In the genomic region with DNA sequence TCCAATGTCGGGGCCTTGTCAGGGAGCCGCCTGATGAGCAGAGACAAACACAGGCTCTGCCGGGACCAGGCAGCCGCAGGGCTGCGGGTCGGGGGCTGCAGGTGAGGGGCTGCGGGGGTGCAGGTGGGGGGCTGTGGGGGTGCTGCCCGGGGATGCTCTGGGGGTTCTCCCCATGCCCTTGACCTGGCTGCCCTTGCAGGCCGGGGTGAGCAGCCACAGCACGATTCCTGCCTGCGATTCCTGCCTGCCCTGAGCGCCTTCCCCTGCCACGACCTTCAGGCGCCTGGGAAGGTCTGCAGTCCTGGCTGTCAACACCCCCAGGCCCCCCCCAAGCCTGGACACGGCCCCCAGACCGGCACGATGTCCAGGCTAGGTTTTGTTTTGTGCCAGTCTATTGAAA, we compare ENCODE assay signal across 23 cellular contexts.
DNase-seq lines count a peak whose midpoint lies in the region; ATAC-seq and TF ChIP-seq lines count a peak whose summit lies in the region.
"Had no signal": no experiment of that assay in that cellular context is flagged by ENCODE, and none has a peak within 500 bp of the region (broad histone marks: within the 10 kb centered on the region; RNA-seq: fewer than 3 reads in every experiment).

No MANE protein-coding gene starts in this region.

- no peak for DNase-seq in MCF 10A (ENCODE audit: unreplicated experiment)
- DNase-seq in breast epithelium (ENCODE audit: low spot score in 2 of 2): no peak
- peak; percentile 14 to 53 (median 46) for DNase-seq in right cardiac atrium
- peak; percentile 82 for DNase-seq in spleen
- no peak for DNase-seq in NK-92 (lab: John Stamatoyannopoulos, UW; ENCODE audit: unreplicated experiment)
- DNase-seq in MG63: no peak
- DNase-seq: activated naive CD4-positive, alpha-beta T cell; DMS153; GF-D8; MV-4-11; NCI-H187 treated with DMSO at 0.1 percent for 48 hours; NCI-H345; substantia nigra; SW 1271; uterus had no signal

- TF ChIP-seq CTCF in MCF 10A (IDR thresholded peaks at IDR 0.05; ENCODE audit: unreplicated experiment) (no peak), breast epithelium (IDR thresholded peaks at IDR 0.05) (no peak), spleen (IDR thresholded peaks at IDR 0.05 in 8 of 11, conservative IDR thresholded peaks at IDR 0.05 in 3 of 11) (no peak)

- H3K4me3 ChIP-seq in breast epithelium (no peak overlapping the region), right cardiac atrium (ENCODE audit: low read length) (no peak overlapping the region), spleen (no peak overlapping the region), MG63 (no peak overlapping the region)
- H3K4me3 ChIP-seq: prostate gland, uterus had no signal

- TF ChIP-seq POLR2A in breast epithelium (IDR thresholded peaks at IDR 0.05): no peak
- TF ChIP-seq POLR2A in spleen (IDR thresholded peaks at IDR 0.05): no peak

- WGBS in right cardiac atrium: 49% methylated on average over 17 of the region's 17 CpGs
- WGBS in spleen, 5 donors: 65 to 87% (median 74%) methylated on average over 16 to 17 of the region's 17 CpGs

- H3K36me3 ChIP-seq in breast epithelium: no peaks in the 10 kb centered on the region
- no peaks in the 10 kb centered on the region for H3K36me3 ChIP-seq in spleen
- no peaks in the 10 kb centered on the region for H3K36me3 ChIP-seq in MG63
- H3K36me3 ChIP-seq: prostate gland, uterus had no signal

- CTCF ChIA-PET in MCF 10A (lab: Yijun Ruan, JAX): interaction anchor here (0.5 kb wide), 1 partner anchor 46 kb away, joined by 3 read pairs; no protein-coding TSS in a partner anchor

- no peaks in the 10 kb centered on the region for H3K27me3 Mint-ChIP-seq in MCF 10A (ENCODE audit: insufficient read depth, unreplicated experiment)
- no peaks in the 10 kb centered on the region for H3K27me3 Mint-ChIP-seq in activated T-helper 17 cell treated with anti-CD3 and anti-CD28 coated beads, Interleukin-2, amount 50 U/mL, for 72 hours

- H3K27ac Mint-ChIP-seq in MCF 10A (ENCODE audit: low read depth, unreplicated experiment): no peak overlapping the region
- no peak overlapping the region for H3K27ac Mint-ChIP-seq in activated T-helper 17 cell treated with anti-CD3 and anti-CD28 coated beads, Interleukin-2, amount 50 U/mL, for 72 hours
- H3K27ac Mint-ChIP-seq: nephron had no signal

- POLR2A ChIA-PET in MCF 10A (lab: Yijun Ruan, JAX): no interaction called here

- intact Hi-C loops in MCF 10A (cut with micrococcal nuclease) (no loop called here), breast epithelium (cut with DNase I; ENCODE audit: low total_unique reads) (no loop called here), right cardiac atrium (cut with DNase I) (no loop called here), spleen (cut with DNase I; ENCODE audit: low total_unique reads) (no loop called here)

- H3K4me1 ChIP-seq in breast epithelium (no peaks in the 10 kb centered on the region), right cardiac atrium (ENCODE audit: control insufficient read depth, insufficient read depth, low read length) (no peaks in the 10 kb centered on the region), spleen (peaks cover 0 to 32% (median 7%) of the 10 kb centered on the region in 6 donors)
- H3K4me1 ChIP-seq: uterus had no signal

- peak overlapping the region; percentile 65 for H3K4me3 Mint-ChIP-seq in MCF 10A (ENCODE audit: unreplicated experiment)
- H3K4me3 Mint-ChIP-seq in activated T-helper 17 cell treated with anti-CD3 and anti-CD28 coated beads, Interleukin-2, amount 50 U/mL, for 72 hours: peak overlapping the region; percentile 41

- BruUV-seq in MCF 10A (replicated peaks; lab: Mats Ljungman, UMichigan): no TSS peak

- no peak overlapping the region for H3K27ac ChIP-seq in breast epithelium
- H3K27ac ChIP-seq in right cardiac atrium (ENCODE audit: low read length): no peak overlapping the region
- H3K27ac ChIP-seq in spleen: no peak overlapping the region
- H3K27ac ChIP-seq: HL-60, prostate gland, RWPE1, uterus had no signal

- no peaks in the 10 kb centered on the region for H3K9me3 Mint-ChIP-seq in MCF 10A (ENCODE audit: unreplicated experiment)
- no peaks in the 10 kb centered on the region for H3K9me3 Mint-ChIP-seq in activated T-helper 17 cell treated with anti-CD3 and anti-CD28 coated beads, Interleukin-2, amount 50 U/mL, for 72 hours

- H3K27me3 ChIP-seq in breast epithelium (no peaks in the 10 kb centered on the region), right cardiac atrium (ENCODE audit: control insufficient read depth, insufficient read depth) (no peaks in the 10 kb centered on the region), spleen (replicated peaks in 1 of 7) (no peaks in the 10 kb centered on the region), MG63 (no peaks in the 10 kb centered on the region)
- H3K27me3 ChIP-seq: uterus had no signal

- H3K9me3 ChIP-seq in breast epithelium (no peaks in the 10 kb centered on the region), right cardiac atrium (ENCODE audit: control insufficient read depth, low read length) (no peaks in the 10 kb centered on the region), spleen (no peaks in the 10 kb centered on the region), MG63 (no peaks in the 10 kb centered on the region)
- H3K9me3 ChIP-seq: A549, prostate gland, uterus had no signal

- no peak for ATAC-seq in activated T-helper 17 cell treated with anti-CD3 and anti-CD28 coated beads, Interleukin-2, amount 50 U/mL, for 72 hours (replicated peaks)
- ATAC-seq in right cardiac atrium (no peak), HG02642 (IDR thresholded peaks at IDR 0.05; ENCODE audit: poor library complexity, unreplicated experiment) (no peak)
- ATAC-seq: A549, HCT116 had no signal

- peaks cover 4% of the 10 kb centered on the region for H3K4me1 Mint-ChIP-seq in MCF 10A (ENCODE audit: insufficient read depth, unreplicated experiment)
- peaks cover 9% of the 10 kb centered on the region for H3K4me1 Mint-ChIP-seq in activated T-helper 17 cell treated with anti-CD3 and anti-CD28 coated beads, Interleukin-2, amount 50 U/mL, for 72 hours

- no peaks in the 10 kb centered on the region for H3K36me3 Mint-ChIP-seq in MCF 10A (ENCODE audit: insufficient read depth, unreplicated experiment)
- no peaks in the 10 kb centered on the region for H3K36me3 Mint-ChIP-seq in activated T-helper 17 cell treated with anti-CD3 and anti-CD28 coated beads, Interleukin-2, amount 50 U/mL, for 72 hours (ENCODE audit: low read depth)

Comparison
In these comparisons a context has a peak if more than half of its experiments do, and no peak if none do; other contexts are left out.
1. DNase-seq: peak in right cardiac atrium (3 of 3) and spleen (single experiment); none in MCF 10A (single experiment), breast epithelium (0 of 2), NK-92 (single experiment) and MG63 (single experiment).